ENCODE assay signal across 8 cellular contexts in genomic region chr18:48947102-48947501, GRCh38. TPM values are rescaled to one million over a fixed set of nuclear protein-coding genes. Genes with fewer than 3 reads are reported as not detected.
DNase-seq lines count a peak whose midpoint lies in the region; ATAC-seq, FAIRE-seq and TF ChIP-seq lines count a peak whose summit lies in the region.

No MANE protein-coding gene starts in this region.

- peaks cover 25% of the 10 kb centered on the region for H3K36me3 Mint-ChIP-seq in activated T-cell treated with anti-CD3 and anti-CD28 coated beads, Interleukin-2, amount 50 U/mL, for 4 hours (ENCODE audit: insufficient read depth)

- no peak for FAIRE-seq in HepG2 (lab: Jason Lieb, UNC)

- peak overlapping the region; percentile 99 for H3K4me2 ChIP-seq in HepG2 (ENCODE audit: low read depth, low read length)

- H3K9me3 ChIP-seq in HepG2 (ENCODE audit: low read length) (no peaks in the 10 kb centered on the region), tibial nerve (no peaks in the 10 kb centered on the region)

- no peak for ATAC-seq in activated T-cell treated with anti-CD3 and anti-CD28 coated beads, Interleukin-2, amount 50 U/mL, for 4 hours
- no peak for ATAC-seq in HepG2
- ATAC-seq in HG03196 (IDR thresholded peaks at IDR 0.05; ENCODE audit: unreplicated experiment) = no peak

- in situ Hi-C loops in HepG2 (cut with HindIII; ENCODE audit: extremely low pct_ligation_motif_present, low pct_unique_long_range_greater_than_20kb) = loop anchor here (5.0 kb wide), 1 partner anchor 50 kb away; no protein-coding TSS in a partner anchor

- DNase-seq in activated T-cell treated with anti-CD3 and anti-CD28 coated beads, Interleukin-2, amount 50 U/mL, for 4 hours = no peak
- no peak for DNase-seq in activated T-cell treated with anti-CD3 and anti-CD28 coated beads, Interleukin-2, amount 50 U/mL, for 48 hours
- DNase-seq in HepG2 (ENCODE audit: low spot score) (no peak), tibial nerve (ENCODE audit: low spot score in 2 of 2) (no peak), kidney glomerular epithelial cell (lab: John Stamatoyannopoulos, UW) (no peak), NCI-H748 treated with DMSO at 0.1 percent for 48 hours (lab: John Stamatoyannopoulos, UW) (no peak)

- H3K27ac ChIP-seq in angular gyrus (ENCODE audit: low read depth, low read length) = peak overlapping the region; percentile 44
- peak overlapping the region; percentile 89 for H3K27ac ChIP-seq in HepG2 (ENCODE audit: extremely low read length, insufficient read depth, low read length)
- H3K27ac ChIP-seq in tibial nerve = peak overlapping the region in 2 of 4 donors; percentile 81 to 95

- no peaks in the 10 kb centered on the region for H3K9me3 Mint-ChIP-seq in activated T-cell treated with anti-CD3 and anti-CD28 coated beads, Interleukin-2, amount 50 U/mL, for 4 hours

- H3K27me3 ChIP-seq in HepG2 (ENCODE audit: control insufficient read depth in 1 of 2, insufficient read depth in 2 of 2, low read length in 2 of 2) (no peaks in the 10 kb centered on the region; a peak in 1 of 5 replicates), tibial nerve (no peaks in the 10 kb centered on the region)

- TF ChIP-seq EP300 in HepG2 (IDR thresholded peaks at IDR 0.05; ENCODE audit: low read depth in 2 of 2, low read length in 2 of 2) = no peak
- TF ChIP-seq EP300 in HepG2 (CRISPR knock-in tag; IDR thresholded peaks at IDR 0.05; ENCODE audit: borderline replicate concordance) = no peak
- TF ChIP-seq EP300 in tibial nerve (IDR thresholded peaks at IDR 0.05) = no peak

- H3K27me3 Mint-ChIP-seq in activated T-cell treated with anti-CD3 and anti-CD28 coated beads, Interleukin-2, amount 50 U/mL, for 4 hours (ENCODE audit: low read depth) = no peaks in the 10 kb centered on the region

- POLR2A ChIA-PET in HepG2 (lab: Yijun Ruan, JAX) = interaction anchor here (0.9 to 6.3 kb wide), 6 partner anchors 16 to 167 kb away, joined by 3 to 79 read pairs (median 9); no protein-coding TSS in a partner anchor

- peaks cover 2 to 3% of the 10 kb centered on the region in 2 experiments; a peak in 3 of 5 replicates for H3K36me3 ChIP-seq in HepG2 (replicated peaks in 1 of 2; ENCODE audit: control insufficient read depth in 1 of 2, insufficient read depth in 2 of 2, low read length in 2 of 2)
- peaks cover 0 to 13% (median 0%) of the 10 kb centered on the region in 3 donors for H3K36me3 ChIP-seq in tibial nerve

- TF ChIP-seq POLR2A in HepG2 (IDR thresholded peaks at IDR 0.05; ENCODE audit: insufficient read depth in 1 of 2, low read depth in 2 of 2, low read length in 2 of 2) = no peak
- no peak for TF ChIP-seq POLR2A in tibial nerve (IDR thresholded peaks at IDR 0.05)

- H3K4me3 Mint-ChIP-seq in activated T-cell treated with anti-CD3 and anti-CD28 coated beads, Interleukin-2, amount 50 U/mL, for 4 hours = peak overlapping the region; percentile 92

- H3K4me1 ChIP-seq in HepG2 (ENCODE audit: insufficient read depth, low read length) = peaks cover 55% of the 10 kb centered on the region
- H3K4me1 ChIP-seq in tibial nerve = peaks cover 0 to 74% (median 44%) of the 10 kb centered on the region in 4 donors

- H3K4me3 ChIP-seq in HepG2 (replicated peaks in 1 of 3; ENCODE audit: insufficient read depth in 1 of 3, low read depth in 2 of 3, low read length in 3 of 3) (peak overlapping the region; percentile 91 to 100 (median 97)), tibial nerve (peak overlapping the region; percentile 12 to 83 (median 71))

- CTCF ChIA-PET in HepG2 (lab: Yijun Ruan, JAX; ENCODE audit: low intra/inter-chr PET ratio, low total read pairs) = no interaction called here

- WGBS in HepG2 (ENCODE audit: low lambda C conversion rate) = 6% methylated on average over 10 of the region's 10 CpGs
- WGBS in tibial nerve, 2 donors = 50 to 63% methylated on average over 10 of the region's 10 CpGs

- H4K20me1 ChIP-seq in HepG2 (ENCODE audit: insufficient read depth, low read length) = peaks cover 43% of the 10 kb centered on the region

- H3K79me2 ChIP-seq in HepG2 (ENCODE audit: insufficient read depth, low read length) = peaks cover 88% of the 10 kb centered on the region

- no peak for TF ChIP-seq RAD21 in HepG2 (CRISPR knock-in tag; IDR thresholded peaks at IDR 0.05)

- no TSS peak for BruUV-seq in HepG2 (replicated peaks; lab: Mats Ljungman, UMichigan)

- no peak overlapping the region for H2AFZ ChIP-seq in HepG2 (ENCODE audit: low read length)

- H3K9ac ChIP-seq in HepG2 (ENCODE audit: insufficient read depth, low read depth, low read length) = peak overlapping the region; percentile 87

- intact Hi-C loops in HepG2 (cut with micrococcal nuclease; ENCODE audit: unreplicated experiment) = loop anchor here (5.0 to 10.0 kb wide), 2 partner anchors 165 to 288 kb away; no protein-coding TSS in a partner anchor

- TF ChIP-seq CTCF in HepG2 (CRISPR knock-in tag; IDR thresholded peaks at IDR 0.05) (no peak), tibial nerve (IDR thresholded peaks at IDR 0.05) (no peak)

- H3K4me1 Mint-ChIP-seq in activated T-cell treated with anti-CD3 and anti-CD28 coated beads, Interleukin-2, amount 50 U/mL, for 4 hours (ENCODE audit: low read depth) = peaks cover 66% of the 10 kb centered on the region

TF ChIP-seq in HepG2, 621 proteins besides CTCF, POLR2A, EP300 and RAD21:
- TF ChIP-seq REST (IDR thresholded peaks at IDR 0.05; ENCODE audit: borderline replicate concordance in 1 of 2, low read depth in 1 of 2, low read length in 2 of 2) (no peak), ZSCAN20 (CRISPR knock-in tag; IDR thresholded peaks at IDR 0.05; ENCODE audit: borderline replicate concordance) (no peak), ZNF354B (CRISPR knock-in tag; IDR thresholded peaks at IDR 0.05) (no peak), ZNF33B (CRISPR knock-in tag; IDR thresholded peaks at IDR 0.05) (no peak), ZNF274 (CRISPR knock-in tag; IDR thresholded peaks at IDR 0.05) (no peak), GZF1 (CRISPR knock-in tag; IDR thresholded peaks at IDR 0.05) (no peak), MAZ (IDR thresholded peaks at IDR 0.05; ENCODE audit: borderline replicate concordance, low read depth, low read length) (no peak), MAZ (CRISPR knock-in tag; IDR thresholded peaks at IDR 0.05; ENCODE audit: low read depth) (no peak)

RNA-seq across cellular contexts. Expression of gene SMAD7, which starts 3.7 kb away (rescaled TPM):
- total RNA-seq in activated T-cell treated with anti-CD3 and anti-CD28 coated beads, Interleukin-2, amount 50 U/mL, for 4 hours = 10 to 100 TPM in 1 of 3 donors, 1 to 10 TPM in 2; 8.0 to 13.6 (median 9.6) TPM
- 18.7 and 24.7 TPM in 2 replicates for total RNA-seq in HepG2 (2016; rRNA removed; fragmentation: Illumina TruSeq; extraction: Trizol)
- total RNA-seq in HepG2 (2016; cell fraction: cytosol; rRNA removed; fragmentation: Illumina TruSeq; extraction: Trizol; ENCODE audit: low read depth) = 3.3 TPM in 2 replicates
- total RNA-seq in HepG2 (2016; cell fraction: insoluble cytoplasmic fraction; rRNA removed; fragmentation: Illumina TruSeq; extraction: Trizol) = 17.7 and 26.0 TPM in 2 replicates
- total RNA-seq in HepG2 (2016; cell fraction: membrane; rRNA removed; fragmentation: Illumina TruSeq; extraction: Trizol) = 12.5 and 14.2 TPM in 2 replicates
- total RNA-seq in HepG2 (2016; cell fraction: nucleus; rRNA removed; fragmentation: Illumina TruSeq; extraction: Trizol) = 22.7 and 23.8 TPM in 2 replicates
- polyA plus RNA-seq in HepG2 (2011; rRNA removed) = 15.8 and 17.4 TPM in 2 replicates
- 15.1 and 16.9 TPM in 2 replicates for polyA plus RNA-seq in HepG2 (2011; cell fraction: cytosol; rRNA removed)
- polyA plus RNA-seq in HepG2 (2011; cell fraction: nucleus; rRNA removed) = 16.5 and 25.6 TPM in 2 replicates
- 5.6 and 8.5 TPM in 2 replicates for polyA plus RNA-seq in HepG2 (2012)
- 1.4 and 2.1 TPM in 2 replicates for polyA plus RNA-seq in HepG2 (2016; cell fraction: cytosol; fragmentation: Illumina TruSeq; extraction: Trizol; ENCODE audit: low read depth)
- 15.7 and 17.1 TPM in 2 replicates for polyA plus RNA-seq in HepG2 (2016; cell fraction: insoluble cytoplasmic fraction; fragmentation: Illumina TruSeq; extraction: Trizol; ENCODE audit: low read depth)
- 4.9 TPM in 2 replicates for polyA plus RNA-seq in HepG2 (2016; cell fraction: membrane; fragmentation: Illumina TruSeq; extraction: Trizol; ENCODE audit: low read depth)
- polyA plus RNA-seq in HepG2 (2016; cell fraction: nucleus; fragmentation: Illumina TruSeq; extraction: Trizol; ENCODE audit: insufficient read depth, low read depth) = 40.0 and 43.9 TPM in 2 replicates
- 38.7 and 47.8 TPM in 2 replicates for polyA minus RNA-seq in HepG2 (2011; rRNA and poly(A)+ RNA removed; ENCODE audit: low replicate concordance)
- polyA minus RNA-seq in HepG2 (2011; cell fraction: cytosol; rRNA and poly(A)+ RNA removed) = 11.5 and 17.8 TPM in 2 replicates
- polyA minus RNA-seq in HepG2 (2011; cell fraction: nucleus; rRNA and poly(A)+ RNA removed) = 14.8 and 26.3 TPM in 2 replicates
- total RNA-seq in tibial nerve = 10 to 100 TPM; 34.3 to 56.8 (median 35.6) TPM
